Comparison of ENCODE assay signal across 19 cellular contexts in genomic region chr6:163813979-163814493, GRCh38.
DNase-seq lines count a peak whose midpoint lies in the region; ATAC-seq, FAIRE-seq and TF ChIP-seq lines count a peak whose summit lies in the region.
"Had no signal": no experiment of that assay in that cellular context is flagged by ENCODE, and none has a peak within 500 bp of the region (broad histone marks: within the 10 kb centered on the region; RNA-seq: fewer than 3 reads in every experiment).

No MANE protein-coding gene starts in this region.

- H3K27ac ChIP-seq in GM23248 = no peak overlapping the region
- no peak overlapping the region for H3K27ac ChIP-seq in Peyer's patch
- no peak overlapping the region for H3K27ac ChIP-seq in suprapubic skin
- H3K27ac ChIP-seq: heart right ventricle had no signal

- ATAC-seq in GM18858 (IDR thresholded peaks at IDR 0.05; ENCODE audit: unreplicated experiment) (peak; percentile 37), naive B cell (ENCODE audit: low read depth in 2 of 2) (peak; percentile 27 to 39)
- ATAC-seq: activated CD4-positive, alpha-beta T cell treated with anti-CD3 and anti-CD28 coated beads for 36 hours; PC-3; T-cell had no signal

- peak overlapping the region; percentile 17 for H3K4me2 ChIP-seq in GM23248 (ENCODE audit: unreplicated experiment)

- no peak for DNase-seq in GM23248
- peak; percentile 14 for DNase-seq in NAMALWA (ENCODE audit: low spot score)
- DNase-seq in naive B cell = no peak
- DNase-seq in frontal cortex (ENCODE audit: low spot score in 2 of 2) = no peak
- DNase-seq in Peyer's patch = no peak
- no peak for DNase-seq in NK-92 (lab: John Stamatoyannopoulos, UW; ENCODE audit: unreplicated experiment)
- no peak for DNase-seq in suprapubic skin (ENCODE audit: low spot score in 2 of 2)
- DNase-seq: activated CD4-positive, alpha-beta T cell treated with anti-CD3 and anti-CD28 coated beads for 36 hours; activated T-cell treated with anti-CD3 and anti-CD28 coated beads, Interleukin-2, amount 50 U/mL, for 24 hours; heart right ventricle; left cardiac atrium; MM.1S; stimulated activated CD4-positive, alpha-beta T cell treated with anti-CD3 and anti-CD28 coated beads, Interleukin-2, amount 100 ng/mL, for 48 hours; stimulated activated naive CD4-positive, alpha-beta T cell; T-cell had no signal

- TF ChIP-seq EP300 in suprapubic skin (IDR thresholded peaks at IDR 0.05) = no peak

- peaks cover 0 to 6% (median 2%) of the 10 kb centered on the region in 7 donors for H3K9me3 Mint-ChIP-seq in naive B cell
- H3K9me3 Mint-ChIP-seq: activated T-cell treated with anti-CD3 and anti-CD28 coated beads, Interleukin-2, amount 50 U/mL, for 24 hours; natural killer cell treated with Interleukin-12 subunit alpha and Interleukin-12 subunit beta and Interleukin-15 and Interleukin-18, amount 100 ng/mL, for 72 hours; T-cell had no signal

- in situ Hi-C loops in GM23248 (cut with MboI) = no loop called here

- H3K27me3 Mint-ChIP-seq in naive B cell = peaks cover 0 to 5% (median 0%) of the 10 kb centered on the region in 3 donors

- no peaks in the 10 kb centered on the region for H4K20me1 ChIP-seq in GM23248 (ENCODE audit: insufficient read depth)

- TF ChIP-seq POLR2A in Peyer's patch (IDR thresholded peaks at IDR 0.05) = no peak
- no peak for TF ChIP-seq POLR2A in suprapubic skin (IDR thresholded peaks at IDR 0.05)

- WGBS in GM23248 (ENCODE audit: low coverage in 1 of 2, low lambda C conversion rate in 2 of 2, missing lambda C conversion rate in 2 of 2), 2 experiments = 75 to 76% methylated on average over 3 of the region's 3 CpGs
- WGBS in suprapubic skin = 69% methylated on average over 3 of the region's 3 CpGs

- H3K9me2 ChIP-seq in GM23248 (ENCODE audit: insufficient read depth) = no peaks in the 10 kb centered on the region

- H3K4me3 Mint-ChIP-seq in naive B cell = peak overlapping the region in 5 of 8 donors; percentile 45 to 77 (median 57)
- H3K4me3 Mint-ChIP-seq: activated CD4-positive, alpha-beta T cell treated with anti-CD3 and anti-CD28 coated beads for 36 hours; activated T-cell treated with anti-CD3 and anti-CD28 coated beads, Interleukin-2, amount 50 U/mL, for 24 hours; natural killer cell treated with Interleukin-12 subunit alpha and Interleukin-12 subunit beta and Interleukin-15 and Interleukin-18, amount 100 ng/mL, for 72 hours; T-cell had no signal

- H3K9ac ChIP-seq in GM23248 = no peak overlapping the region

- no peaks in the 10 kb centered on the region for H3K27me3 ChIP-seq in GM23248 (replicated peaks; ENCODE audit: insufficient read depth)
- H3K27me3 ChIP-seq in Peyer's patch = no peaks in the 10 kb centered on the region
- no peaks in the 10 kb centered on the region for H3K27me3 ChIP-seq in suprapubic skin
- H3K27me3 ChIP-seq: BE2C, heart right ventricle had no signal

- H3K36me3 ChIP-seq in GM23248 (ENCODE audit: low read depth) = no peaks in the 10 kb centered on the region
- no peaks in the 10 kb centered on the region for H3K36me3 ChIP-seq in Peyer's patch
- H3K36me3 ChIP-seq in suprapubic skin = no peaks in the 10 kb centered on the region
- H3K36me3 ChIP-seq: BE2C, heart right ventricle had no signal

- H3K4me3 ChIP-seq in GM23248 = no peak overlapping the region
- H3K4me3 ChIP-seq in Peyer's patch = no peak overlapping the region
- H3K4me3 ChIP-seq in suprapubic skin = no peak overlapping the region
- H3K4me3 ChIP-seq: heart right ventricle had no signal

- H3K4me1 ChIP-seq in GM23248 (ENCODE audit: insufficient read depth) (no peaks in the 10 kb centered on the region), Peyer's patch (no peaks in the 10 kb centered on the region), suprapubic skin (no peaks in the 10 kb centered on the region)

- peaks cover 16 to 28% (median 23%) of the 10 kb centered on the region in 3 donors for H3K4me1 Mint-ChIP-seq in naive B cell
- H3K4me1 Mint-ChIP-seq: activated CD4-positive, alpha-beta T cell treated with anti-CD3 and anti-CD28 coated beads for 36 hours had no signal

- H2AFZ ChIP-seq in GM23248 = no peak overlapping the region

- peak overlapping the region in 4 of 6 donors; percentile 8 to 92 (median 54) for H3K27ac Mint-ChIP-seq in naive B cell
- H3K27ac Mint-ChIP-seq: activated CD4-positive, alpha-beta T cell treated with anti-CD3 and anti-CD28 coated beads for 36 hours; activated T-cell treated with anti-CD3 and anti-CD28 coated beads, Interleukin-2, amount 50 U/mL, for 24 hours; natural killer cell treated with Interleukin-12 subunit alpha and Interleukin-12 subunit beta and Interleukin-15 and Interleukin-18, amount 100 ng/mL, for 72 hours; T-cell had no signal

- TF ChIP-seq CTCF in Peyer's patch (IDR thresholded peaks at IDR 0.05) (no peak), suprapubic skin (IDR thresholded peaks at IDR 0.05) (no peak)

- 0 out of 2 replicates have a peak, but pooled peaks cover 6% of the 10 kb centered on the region for H3F3A ChIP-seq in GM23248 (ENCODE audit: insufficient read depth)

- FAIRE-seq in frontal cortex (lab: Jason Lieb, UNC) = no peak

- H3K36me3 Mint-ChIP-seq in naive B cell = peaks cover 0 to 7% of the 10 kb centered on the region in 2 donors
- H3K36me3 Mint-ChIP-seq: natural killer cell treated with Interleukin-12 subunit alpha and Interleukin-12 subunit beta and Interleukin-15 and Interleukin-18, amount 100 ng/mL, for 72 hours; T-cell had no signal

- H3K9me3 ChIP-seq in GM23248 (ENCODE audit: low read depth) (no peaks in the 10 kb centered on the region), Peyer's patch (peaks cover 0 to 4% (median 0%) of the 10 kb centered on the region in 4 donors), suprapubic skin (no peaks in the 10 kb centered on the region)
- H3K9me3 ChIP-seq: BE2C, heart right ventricle had no signal

- H3K79me2 ChIP-seq in GM23248 (ENCODE audit: insufficient read depth) = no peaks in the 10 kb centered on the region
